7 cellular contexts compared by ENCODE assay signal in the genomic region with DNA sequence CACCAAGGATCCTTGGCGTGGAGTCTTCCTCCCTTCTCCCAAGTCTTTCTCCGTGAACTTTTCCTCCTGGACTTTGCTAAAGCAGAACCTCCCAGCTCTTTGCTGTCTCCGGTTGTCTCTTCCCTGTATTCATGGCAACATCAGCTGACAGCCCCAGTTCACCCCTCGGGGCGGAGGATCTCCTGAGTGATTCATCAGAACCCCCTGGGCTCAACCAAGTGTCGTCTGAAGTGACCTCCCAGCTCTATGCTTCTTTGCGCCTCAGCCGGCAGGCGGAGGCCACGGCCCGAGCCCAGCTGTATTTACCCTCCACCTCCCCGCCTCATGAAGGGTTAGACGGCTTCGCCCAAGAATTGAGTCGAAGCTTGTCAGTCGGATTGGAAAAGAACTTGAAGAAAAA. TPM values are rescaled to one million over a fixed set of nuclear protein-coding genes. Genes with fewer than 3 reads are reported as not detected.
A peak's percentile ranks its signal among the peaks of the same experiment; 100 is the strongest.
DNase-seq lines count a peak whose midpoint lies in the region; ATAC-seq and TF ChIP-seq lines count a peak whose summit lies in the region.

No MANE protein-coding gene starts in this region.

- TF ChIP-seq CTCF in KMS-11 (conservative IDR thresholded peaks at IDR 0.05; ENCODE audit: low read depth, low read length) (no peak), WI38 (IDR thresholded peaks at IDR 0.05; ENCODE audit: low read depth, low read length) (no peak), neural crest cell (conservative IDR thresholded peaks at IDR 0.05) (peak; percentile 27)

- no peaks in the 10 kb centered on the region for H3K27me3 ChIP-seq in KMS-11 (ENCODE audit: insufficient read depth, low read depth)

- no peak overlapping the region for H3K4me3 ChIP-seq in KMS-11 (IDR thresholded peaks at IDR 0.05; ENCODE audit: insufficient read depth, low read depth, low read length)
- peak overlapping the region; percentile 69 for H3K4me3 ChIP-seq in WI38 (ENCODE audit: low read depth, low read length)

- DNase-seq in GM04504 (ENCODE audit: low read depth) (peak; percentile 35), fibroblast of gingiva (ENCODE audit: low read depth) (peak; percentile 66), neural crest cell (ENCODE audit: low read depth, low spot score) (peak; percentile 30), NCI-H526 treated with DMSO at 0.1 percent for 48 hours (lab: John Stamatoyannopoulos, UW) (no peak)

- H3K79me2 ChIP-seq in KMS-11 (ENCODE audit: insufficient read depth, low read depth): no peaks in the 10 kb centered on the region

- peak overlapping the region; percentile 99 for H3K27ac Mint-ChIP-seq in neural crest cell (ENCODE audit: unreplicated experiment)

- peaks cover 7% of the 10 kb centered on the region for H3K27me3 Mint-ChIP-seq in neural crest cell (ENCODE audit: low read depth)

- H2AFZ ChIP-seq in KMS-11 (ENCODE audit: low read depth): no peak overlapping the region

- no peaks in the 10 kb centered on the region for H3K9me3 Mint-ChIP-seq in neural crest cell

- ATAC-seq in HG02938 (IDR thresholded peaks at IDR 0.05; ENCODE audit: unreplicated experiment): no peak

- H3K4me2 ChIP-seq in KMS-11: peak overlapping the region; percentile 36

- no peaks in the 10 kb centered on the region for H4K20me1 ChIP-seq in KMS-11 (ENCODE audit: insufficient read depth)

- no peaks in the 10 kb centered on the region for H3K4me1 ChIP-seq in KMS-11 (ENCODE audit: low read depth, poor library complexity, severe bottlenecking)

- no peak overlapping the region for H3K27ac ChIP-seq in KMS-11

- H3K36me3 Mint-ChIP-seq in neural crest cell (ENCODE audit: low read depth): peaks cover 5% of the 10 kb centered on the region

- peaks cover 50% of the 10 kb centered on the region for H3K4me1 Mint-ChIP-seq in neural crest cell

- peak overlapping the region; percentile 53; the same call in 1 of the 2 replicates for H3K9ac ChIP-seq in KMS-11

- H3K4me3 Mint-ChIP-seq in neural crest cell: peak overlapping the region; percentile 99

- H3K36me3 ChIP-seq in KMS-11 (ENCODE audit: insufficient read depth): no peaks in the 10 kb centered on the region

RNA-seq across cellular contexts. Expression of a gene that starts 0.9 kb away (rescaled TPM):
- 55.5 and 58.3 TPM in 2 replicates for total RNA-seq in neural crest cell

RNA-seq across cellular contexts. Expression of a gene that starts 1.2 kb away (rescaled TPM):
- total RNA-seq in neural crest cell: 129 and 145 TPM in 2 replicates

RNA-seq across cellular contexts. Expression of a gene that starts 3.3 kb away (rescaled TPM):
- total RNA-seq in neural crest cell: 19.9 and 20.4 TPM in 2 replicates

RNA-seq across cellular contexts. Expression of a gene that starts 16.9 kb away (rescaled TPM):
- 3.6 and 4.0 TPM in 2 replicates for total RNA-seq in neural crest cell

RNA-seq across cellular contexts. Expression of a gene that starts 44.4 kb away (rescaled TPM):
- 53.3 and 59.7 TPM in 2 replicates for total RNA-seq in neural crest cell
